ENCODE assay signal across 25 cellular contexts in the genomic region with DNA sequence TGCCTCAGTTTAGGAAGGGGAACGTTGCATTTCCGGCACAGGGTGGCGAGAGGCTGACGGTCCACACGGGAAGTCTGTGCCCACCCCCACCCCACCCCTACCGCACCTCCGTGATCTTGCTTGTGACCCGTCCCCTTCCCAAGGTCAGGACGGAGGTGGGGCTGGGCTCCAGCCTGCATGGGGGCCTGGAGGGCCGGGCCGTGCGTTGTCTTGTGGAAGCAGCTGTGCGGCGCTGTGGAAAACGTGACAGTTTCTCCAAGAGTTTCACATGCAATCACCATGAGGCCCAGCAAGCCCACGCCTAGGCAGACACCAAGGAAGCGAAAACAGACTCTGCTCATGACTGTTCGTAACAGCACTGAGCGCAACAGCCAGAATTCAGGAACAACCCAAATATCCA.
DNase-seq lines count a peak whose midpoint lies in the region; ATAC-seq, FAIRE-seq and TF ChIP-seq lines count a peak whose summit lies in the region.
"Had no signal": no experiment of that assay in that cellular context is flagged by ENCODE, and none has a peak within 500 bp of the region (broad histone marks: within the 10 kb centered on the region; RNA-seq: fewer than 3 reads in every experiment).

No MANE protein-coding gene starts in this region.

- H3K9ac ChIP-seq in kidney (ENCODE audit: low read length in 2 of 2), result no peak overlapping the region
- H3K9ac ChIP-seq: BLaER1 treated with 17β-estradiol and CSF1 and Interleukin-3, amounts not matched to agents 10 nM and 100 nM; GM23248 had no signal

- no peaks in the 10 kb centered on the region for H3K4me1 ChIP-seq in right atrium auricular region
- H3K4me1 ChIP-seq in kidney (ENCODE audit: control insufficient read depth in 1 of 2, insufficient read depth in 1 of 2, low read depth in 1 of 2, low read length in 2 of 2), result no peaks in the 10 kb centered on the region
- no peaks in the 10 kb centered on the region for H3K4me1 ChIP-seq in spleen
- H3K4me1 ChIP-seq: A549, BE2C had no signal

- no peak for ATAC-seq in left cardiac atrium
- no peak for ATAC-seq in stimulated activated naive CD8-positive, alpha-beta T cell treated with anti-CD3 and anti-CD28 coated beads, Interleukin-15, Interleukin-2, amounts not matched to agents 100 U/mL and 50 U/mL, for 24 hours
- ATAC-seq: A549, GM12878, HCT116 had no signal

- no peak for TF ChIP-seq CTCF in right atrium auricular region (IDR thresholded peaks at IDR 0.05)
- no peak for TF ChIP-seq CTCF in kidney (IDR thresholded peaks at IDR 0.05; ENCODE audit: borderline replicate concordance, extremely low read depth, insufficient read depth)
- TF ChIP-seq CTCF in spleen (IDR thresholded peaks at IDR 0.05 in 8 of 11, conservative IDR thresholded peaks at IDR 0.05 in 3 of 11), result no peak

- H3K9me3 ChIP-seq in right atrium auricular region (no peaks in the 10 kb centered on the region), kidney (ENCODE audit: control insufficient read depth in 1 of 2, low read length in 2 of 2) (no peaks in the 10 kb centered on the region), spleen (no peaks in the 10 kb centered on the region)
- H3K9me3 ChIP-seq: A549; BE2C; BLaER1 treated with 17β-estradiol and CSF1 and Interleukin-3, amounts not matched to agents 10 nM and 100 nM had no signal

- H3K27ac ChIP-seq in right atrium auricular region (no peak overlapping the region), kidney (ENCODE audit: low read depth in 2 of 2, low read length in 2 of 2) (no peak overlapping the region), spleen (no peak overlapping the region)
- H3K27ac ChIP-seq: A549, GM23248 had no signal

- no peak for FAIRE-seq in kidney (lab: Jason Lieb, UNC)
- FAIRE-seq: A549, GM12878, GM19239, H1 had no signal

- TF ChIP-seq POLR2A in spleen (IDR thresholded peaks at IDR 0.05), result no peak

- intact Hi-C loops in left cardiac atrium (cut with DNase I) (no loop called here), kidney (cut with DNase I) (no loop called here), spleen (cut with DNase I; ENCODE audit: low total_unique reads) (no loop called here)

- H3K36me3 ChIP-seq in right atrium auricular region (no peaks in the 10 kb centered on the region), kidney (ENCODE audit: control insufficient read depth in 1 of 2, insufficient read depth in 2 of 2, low read length in 2 of 2) (no peaks in the 10 kb centered on the region), spleen (no peaks in the 10 kb centered on the region)
- H3K36me3 ChIP-seq: BE2C; BLaER1 treated with 17β-estradiol and CSF1 and Interleukin-3, amounts not matched to agents 10 nM and 100 nM had no signal

- no peaks in the 10 kb centered on the region for H3K27me3 ChIP-seq in right atrium auricular region
- H3K27me3 ChIP-seq in spleen (replicated peaks in 1 of 7), result peaks cover 0 to 3% (median 0%) of the 10 kb centered on the region in 7 donors
- H3K27me3 ChIP-seq: BE2C; BLaER1 treated with 17β-estradiol and CSF1 and Interleukin-3, amounts not matched to agents 10 nM and 100 nM had no signal

- 82 to 88% (median 87%) methylated on average over 19 of the region's 19 CpGs for WGBS in spleen, 5 donors

- DNase-seq in left cardiac atrium (peak; percentile 4), right atrium auricular region (ENCODE audit: low spot score) (no peak), kidney (peak; percentile 44), spleen (peak; percentile 46), NOMO-1 treated with DMSO at 0.1 percent for 48 hours (lab: John Stamatoyannopoulos, UW; ENCODE audit: unreplicated experiment) (no peak)
- no peak for DNase-seq in stimulated activated naive CD8-positive, alpha-beta T cell treated with anti-CD3 and anti-CD28 coated beads, Interleukin-15, Interleukin-2, amounts not matched to agents 100 U/mL and 50 U/mL, for 24 hours
- DNase-seq: 8988T; ACHN; AML-193; BE2C; Calu3; CD4-positive, alpha-beta memory T cell; COR-L47; DMS153; DMS79; EL; GDM1; GM23248; H9 had no signal

- H3K4me3 ChIP-seq in right atrium auricular region (no peak overlapping the region), kidney (ENCODE audit: low read length in 2 of 2) (no peak overlapping the region), spleen (no peak overlapping the region)
- H3K4me3 ChIP-seq: A549; BLaER1 treated with 17β-estradiol and CSF1 and Interleukin-3, amounts not matched to agents 10 nM and 100 nM; GM12878; GM23248 had no signal

Comparison
In these comparisons a context has a peak if more than half of its experiments do, and no peak if none do; other contexts are left out.
1. DNase-seq: peak in left cardiac atrium (single experiment), kidney (single experiment) and spleen (single experiment); none in right atrium auricular region (single experiment), NOMO-1 treated with DMSO at 0.1 percent for 48 hours (single experiment) and stimulated activated naive CD8-positive, alpha-beta T cell treated with anti-CD3 and anti-CD28 coated beads, Interleukin-15, Interleukin-2, amounts not matched to agents 100 U/mL and 50 U/mL, for 24 hours (single experiment).